1 cellular context compared by ENCODE assay signal in the genomic region with DNA sequence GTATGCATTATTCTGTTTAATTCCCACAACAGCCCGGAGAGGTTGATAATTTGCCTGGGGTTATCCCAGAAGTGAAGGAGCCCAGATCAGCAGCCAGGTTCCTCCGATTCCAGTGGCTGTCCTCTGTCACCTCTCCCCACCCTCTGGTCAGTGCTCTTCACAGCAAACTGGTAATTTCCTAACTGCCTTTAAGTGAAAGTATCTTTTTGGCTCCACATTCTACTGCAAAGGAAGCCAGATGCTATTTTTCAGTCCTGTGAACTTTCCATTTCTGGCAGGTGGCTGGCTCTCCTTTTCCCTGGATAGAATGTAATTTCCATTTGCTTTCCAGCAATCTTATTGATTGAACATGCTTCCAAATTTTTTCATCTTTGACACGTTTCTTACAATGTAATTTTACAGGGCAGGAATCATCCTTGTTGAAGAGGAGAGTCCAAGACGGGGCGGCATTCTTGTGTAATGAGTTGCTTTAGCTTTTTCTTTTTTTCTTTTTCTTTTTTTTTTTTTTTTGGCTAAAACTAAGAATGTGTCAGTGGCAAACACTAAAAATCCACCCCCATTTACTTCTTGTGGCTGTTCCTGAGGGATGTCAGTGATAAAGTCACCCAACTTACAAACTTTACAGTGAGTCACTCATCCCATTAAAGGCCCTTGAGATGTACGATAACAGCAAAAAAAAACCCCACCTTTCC.
TF ChIP-seq lines count a peak whose summit lies in the region.

No MANE protein-coding gene starts in this region.

TF ChIP-seq in A549, 52 proteins besides CTCF, POLR2A, EP300 and RAD21 (continued from another document):
- TF ChIP-seq, protein P1, sequence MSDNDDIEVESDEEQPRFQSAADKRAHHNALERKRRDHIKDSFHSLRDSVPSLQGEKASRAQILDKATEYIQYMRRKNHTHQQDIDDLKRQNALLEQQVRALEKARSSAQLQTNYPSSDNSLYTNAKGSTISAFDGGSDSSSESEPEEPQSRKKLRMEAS (IDR thresholded peaks at IDR 0.05) = 0 out of 2 replicates have a peak, but pooled peaks have one; percentile 39
- no peak for TF ChIP-seq HOXB5 (CRISPR knock-in tag; IDR thresholded peaks at IDR 0.05)
- peak; percentile 85 for TF ChIP-seq FOSL2 (IDR thresholded peaks at IDR 0.05)
- TF ChIP-seq FOSL2 (CRISPR knock-in tag; IDR thresholded peaks at IDR 0.05) = peak; percentile 72
- TF ChIP-seq CEBPB (IDR thresholded peaks at IDR 0.05) = peak; percentile 13 to 50; a peak in 1 of 4 replicates
- TF ChIP-seq EHMT2 (IDR thresholded peaks at IDR 0.05; ENCODE audit: low read depth) = no peak
- no peak for TF ChIP-seq ZC3H11A (IDR thresholded peaks at IDR 0.05)
- TF ChIP-seq SMC3 (IDR thresholded peaks at IDR 0.05) = 0 out of 3 replicates have a peak, but pooled peaks have one; percentile 4
- TF ChIP-seq SREBF2 (IDR thresholded peaks at IDR 0.05) = no peak
- TF ChIP-seq RARB (CRISPR knock-in tag; IDR thresholded peaks at IDR 0.05) = no peak
- no peak for TF ChIP-seq ZSCAN20 (CRISPR knock-in tag; IDR thresholded peaks at IDR 0.05)
- no peak for TF ChIP-seq HDAC2 (IDR thresholded peaks at IDR 0.05)
- TF ChIP-seq, protein P2, sequence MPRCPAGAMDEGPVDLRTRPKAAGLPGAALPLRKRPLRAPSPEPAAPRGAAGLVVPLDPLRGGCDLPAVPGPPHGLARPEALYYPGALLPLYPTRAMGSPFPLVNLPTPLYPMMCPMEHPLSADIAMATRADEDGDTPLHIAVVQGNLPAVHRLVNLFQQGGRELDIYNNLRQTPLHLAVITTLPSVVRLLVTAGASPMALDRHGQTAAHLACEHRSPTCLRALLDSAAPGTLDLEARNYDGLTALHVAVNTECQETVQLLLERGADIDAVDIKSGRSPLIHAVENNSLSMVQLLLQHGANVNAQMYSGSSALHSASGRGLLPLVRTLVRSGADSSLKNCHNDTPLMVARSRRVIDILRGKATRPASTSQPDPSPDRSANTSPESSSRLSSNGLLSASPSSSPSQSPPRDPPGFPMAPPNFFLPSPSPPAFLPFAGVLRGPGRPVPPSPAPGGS (IDR thresholded peaks at IDR 0.05) = 0 out of 3 replicates have a peak, but pooled peaks have one; percentile 33
- TF ChIP-seq CBX2 (IDR thresholded peaks at IDR 0.05; ENCODE audit: borderline replicate concordance, low read depth) = no peak
- TF ChIP-seq E2F6 (IDR thresholded peaks at IDR 0.05; ENCODE audit: borderline replicate concordance, low read depth) = no peak
- TF ChIP-seq JUN (IDR thresholded peaks at IDR 0.05) = peak in 1 of 2 experiments; percentile 77; a peak in 1 of 5 replicates
- peak; percentile 91 for TF ChIP-seq JUNB (IDR thresholded peaks at IDR 0.05)
